ENCODE assay signal across 8 cellular contexts in genomic region chr11:74948546-74948897, GRCh38. TPM values are rescaled to one million over a fixed set of nuclear protein-coding genes. Genes with fewer than 3 reads are reported as not detected.
DNase-seq lines count a peak whose midpoint lies in the region; ATAC-seq, FAIRE-seq and TF ChIP-seq lines count a peak whose summit lies in the region.

No MANE protein-coding gene starts in this region.

- POLR2A ChIA-PET in CD4-positive, alpha-beta T cell (lab: Charles Lee): interaction anchor here (1.4 to 2.5 kb wide), 3 partner anchors 41 to 455 kb away, joined by 6 to 22 read pairs (median 8); partner anchors contain the start of genes LIPT2 and NEU3

- peaks cover 59% of the 10 kb centered on the region for H3K4me1 Mint-ChIP-seq in CD4-positive, alpha-beta T cell (ENCODE audit: low read depth)

- TF ChIP-seq CTCF in CD4-positive, alpha-beta T cell (IDR thresholded peaks at IDR 0.05): no peak
- TF ChIP-seq CTCF in brain microvascular endothelial cell (IDR thresholded peaks at IDR 0.05; ENCODE audit: low read depth, low read length, missing control alignments) (no peak), left lung (IDR thresholded peaks at IDR 0.05) (no peak), tibial artery (IDR thresholded peaks at IDR 0.05) (no peak)

- no peak for FAIRE-seq in GM19239 (lab: Jason Lieb, UNC)

- H3K4me1 ChIP-seq in left lung (peaks cover 14 to 49% of the 10 kb centered on the region in 2 donors), tibial artery (peaks cover 0 to 36% (median 18%) of the 10 kb centered on the region in 4 donors)

- no peaks in the 10 kb centered on the region for H3K9me3 Mint-ChIP-seq in CD4-positive, alpha-beta T cell

- in situ Hi-C loops in brain microvascular endothelial cell (cut with HindIII; ENCODE audit: low pct_ligation_motif_present, low sequenced_read_pairs): no loop called here

- no peaks in the 10 kb centered on the region for H3K27me3 Mint-ChIP-seq in CD4-positive, alpha-beta T cell

- CTCF ChIA-PET in CD4-positive, alpha-beta T cell (lab: Charles Lee): interaction anchor here (0.9 to 1.1 kb wide), 3 partner anchors 16 to 293 kb away, joined by 3 read pairs; no protein-coding TSS in a partner anchor

- peak; percentile 18 for ATAC-seq in CD4-positive, alpha-beta T cell (ENCODE audit: poor library complexity)
- ATAC-seq in GM19463 (IDR thresholded peaks at IDR 0.05; ENCODE audit: unreplicated experiment) (peak; percentile 3), left lung (peak; percentile 49)

- peak overlapping the region; percentile 76 for H3K27ac ChIP-seq in CD4-positive, alpha-beta T cell (ENCODE audit: low read depth, low read length)
- H3K27ac ChIP-seq in brain microvascular endothelial cell (peak overlapping the region; percentile 87), left lung (peak overlapping the region; percentile 65 to 88), tibial artery (peak overlapping the region; percentile 82 to 83)

- H3K27me3 ChIP-seq in CD4-positive, alpha-beta T cell (ENCODE audit: control insufficient read depth, insufficient read depth, low read length): no peaks in the 10 kb centered on the region
- H3K27me3 ChIP-seq in brain microvascular endothelial cell (replicated peaks) (no peaks in the 10 kb centered on the region), left lung (no peaks in the 10 kb centered on the region), tibial artery (no peaks in the 10 kb centered on the region)

- no peak for DNase-seq in CD4-positive, alpha-beta T cell
- peak; percentile 14 for DNase-seq in Jurkat, Clone E6-1 (ENCODE audit: low read depth, low spot score)
- DNase-seq in brain microvascular endothelial cell: no peak
- no peak for DNase-seq in left lung
- DNase-seq in tibial artery: no peak
- no peak for DNase-seq in GM19239 (ENCODE audit: insufficient read length, low spot score)
- no peak for DNase-seq in NCI-H1694 treated with DMSO at 0.1 percent for 48 hours (lab: John Stamatoyannopoulos, UW)

- peak overlapping the region; percentile 96 for H3K4me3 Mint-ChIP-seq in CD4-positive, alpha-beta T cell

- intact Hi-C loops in CD4-positive, alpha-beta T cell (cut with DNase I, micrococcal nuclease): loop anchor here (2.0 to 10.0 kb wide), 4 partner anchors 39 to 1354 kb away; partner anchors contain the start of genes FAM168A (in 1 of the 2), LIPT2 (in 1 of the 2), NEU3 (in 1 of the 2) and RPS3 (in 1 of the 2)
- intact Hi-C loops in left lung (cut with DNase I) (no loop called here), tibial artery (cut with DNase I; ENCODE audit: low total_unique reads) (no loop called here)

- H3K27ac Mint-ChIP-seq in CD4-positive, alpha-beta T cell: peak overlapping the region; percentile 90

- H3K4me3 ChIP-seq in Jurkat, Clone E6-1 (ENCODE audit: low read length): peak overlapping the region; percentile 98
- H3K4me3 ChIP-seq in brain microvascular endothelial cell (ENCODE audit: low read depth, low read length) (peak overlapping the region; percentile 99), left lung (peak overlapping the region; percentile 76 to 89), tibial artery (peak overlapping the region; percentile 66 to 93)

- H3K36me3 Mint-ChIP-seq in CD4-positive, alpha-beta T cell (ENCODE audit: low read depth): peaks cover 57% of the 10 kb centered on the region

- H3K9me3 ChIP-seq in CD4-positive, alpha-beta T cell (ENCODE audit: control insufficient read depth, low read length): no peaks in the 10 kb centered on the region
- H3K9me3 ChIP-seq in left lung: no peaks in the 10 kb centered on the region
- no peaks in the 10 kb centered on the region for H3K9me3 ChIP-seq in tibial artery

- H3K36me3 ChIP-seq in brain microvascular endothelial cell (replicated peaks) (peaks cover 13% of the 10 kb centered on the region), left lung (peaks cover 0 to 14% of the 10 kb centered on the region in 2 donors), tibial artery (peaks cover 0 to 5% (median 0%) of the 10 kb centered on the region in 3 donors)

RNA-seq across cellular contexts. Expression of gene XRRA1, which starts 0.4 kb away (rescaled TPM):
- 10 to 100 TPM; 12.2 to 12.5 TPM for total RNA-seq in CD4-positive, alpha-beta T cell
- 11.9 TPM for polyA plus RNA-seq in Jurkat, Clone E6-1 (2012; ENCODE audit: insufficient read depth, insufficient read length)
- total RNA-seq in left lung: 10 to 100 TPM; 11.7 to 19.8 TPM

RNA-seq across cellular contexts. Expression of gene SPCS2, which starts 0.5 kb away (rescaled TPM):
- 10 to 100 TPM; 36.5 to 42.9 TPM for total RNA-seq in CD4-positive, alpha-beta T cell
- polyA plus RNA-seq in Jurkat, Clone E6-1 (2012; ENCODE audit: insufficient read depth, insufficient read length): 174 TPM
- 100 to 1,000 TPM; 173 to 231 TPM for total RNA-seq in left lung

RNA-seq across cellular contexts. Expression of gene NEU3, which starts 40.2 kb away (rescaled TPM):
- 10 to 100 TPM in 1 of 2 experiments, 1 to 10 TPM in 1; 9.7 to 10.6 TPM for total RNA-seq in CD4-positive, alpha-beta T cell
- 34.1 TPM for polyA plus RNA-seq in Jurkat, Clone E6-1 (2012; ENCODE audit: insufficient read depth, insufficient read length)
- 10 to 100 TPM in 1 of 2 donors, 1 to 10 TPM in 1; 9.7 to 12.0 TPM for total RNA-seq in left lung

Comparison
In these comparisons a context has a peak if more than half of its experiments do, and no peak if none do; other contexts are left out.
1. intact Hi-C loops: an anchor here in CD4-positive, alpha-beta T cell (2.0 to 10.0 kb wide); none called in left lung and tibial artery.